8 cellular contexts compared by ENCODE assay signal in genomic region chr5:180352976-180353225, GRCh38. TPM values are rescaled to one million over a fixed set of nuclear protein-coding genes. Genes with fewer than 3 reads are reported as not detected.
DNase-seq lines count a peak whose midpoint lies in the region; ATAC-seq and TF ChIP-seq lines count a peak whose summit lies in the region.

No MANE protein-coding gene starts in this region.

- H3K4me1 ChIP-seq in psoas muscle = peaks cover 6% of the 10 kb centered on the region

- WGBS in psoas muscle, 3 donors = 0 to 1% (median 1%) methylated on average over 18 to 33 of the region's 33 CpGs

- intact Hi-C loops in psoas muscle (cut with DNase I) = no loop called here

- peaks cover 0 to 42% (median 10%) of the 10 kb centered on the region in 3 donors for H3K27me3 ChIP-seq in psoas muscle (ENCODE audit: insufficient read depth in 3 of 3, low read length in 2 of 3)

- DNase-seq in epithelial cell of proximal tubule (ENCODE audit: low read depth) = no peak
- no peak for DNase-seq in psoas muscle
- DNase-seq in stimulated activated naive CD4-positive, alpha-beta T cell (lab: John Stamatoyannopoulos, UW) = no peak
- no peak for DNase-seq in mesenteric fat pad (ENCODE audit: low spot score)
- DNase-seq in left lobe of liver (ENCODE audit: low spot score) = no peak

- TF ChIP-seq CTCF in epithelial cell of proximal tubule (conservative IDR thresholded peaks at IDR 0.05; ENCODE audit: low read depth, low read length) (no peak), psoas muscle (IDR thresholded peaks at IDR 0.05) (no peak)

- H3K36me3 ChIP-seq in psoas muscle (ENCODE audit: insufficient read depth in 1 of 2, low read depth in 1 of 2) = no peaks in the 10 kb centered on the region

- peak overlapping the region; percentile 68 for H3K4me3 ChIP-seq in epithelial cell of proximal tubule (ENCODE audit: low read depth, low read length)
- H3K4me3 ChIP-seq in psoas muscle = peak overlapping the region; percentile 72

- ATAC-seq in GM19328 (IDR thresholded peaks at IDR 0.05; ENCODE audit: unreplicated experiment) (peak; percentile 8), HG03439 (IDR thresholded peaks at IDR 0.05; ENCODE audit: unreplicated experiment) (peak; percentile 20), psoas muscle (peak in 3 of 4 donors; percentile 7 to 32 (median 24)), GM19467 (IDR thresholded peaks at IDR 0.05; ENCODE audit: unreplicated experiment) (no peak), left lobe of liver (no peak)

- H3K9me3 ChIP-seq in psoas muscle = no peaks in the 10 kb centered on the region

- H3K27ac ChIP-seq in psoas muscle = no peak overlapping the region

RNA-seq across cellular contexts. Expression of gene GFPT2, which starts 0.2 kb away (rescaled TPM):
- total RNA-seq in epithelial cell of proximal tubule = 0.29 and 2.4 TPM in 2 replicates
- total RNA-seq in psoas muscle = 1 to 10 TPM; 4.4 to 7.2 (median 6.5) TPM
- polyA plus RNA-seq in psoas muscle = 1 to 10 TPM; 2.0 to 2.4 (median 2.4) TPM
- 187 TPM for total RNA-seq in mesenteric fat pad
- 0.78 TPM for total RNA-seq in left lobe of liver

Comparison
In these comparisons a context has a peak if more than half of its experiments do, and no peak if none do; other contexts are left out.
1. ATAC-seq: peak in GM19328 (single experiment), HG03439 (single experiment) and psoas muscle (3 of 4); none in GM19467 (single experiment) and left lobe of liver (single experiment).
2. RNA of gene GFPT2, which starts 0.2 kb away (total RNA-seq): 187 TPM in mesenteric fat pad (single experiment); 4.4 to 7.2 TPM in psoas muscle, 0.29 to 2.4 TPM in epithelial cell of proximal tubule and 0.78 TPM in left lobe of liver (single experiment); every median in the first group is over 10 times any median in the second.